In genomic region chr3:123712077-123712860, GRCh38 we compare ENCODE assay signal across 14 cellular contexts.
DNase-seq lines count a peak whose midpoint lies in the region; ATAC-seq, FAIRE-seq and TF ChIP-seq lines count a peak whose summit lies in the region.
"Had no signal": no experiment of that assay in that cellular context is flagged by ENCODE, and none has a peak within 500 bp of the region (broad histone marks: within the 10 kb centered on the region; RNA-seq: fewer than 3 reads in every experiment).

No MANE protein-coding gene starts in this region.

- no peak for TF ChIP-seq RAD21 in K562 (CRISPR knock-in tag; conservative IDR thresholded peaks at IDR 0.05 in 1 of 2, IDR thresholded peaks at IDR 0.05 in 1 of 2)

- H3K27me3 ChIP-seq in K562 (ENCODE audit: control insufficient read depth in 2 of 2, insufficient read depth in 2 of 2, low read length in 2 of 2) (peaks cover 0 to 4% of the 10 kb centered on the region in 2 experiments; a peak in 1 of 5 replicates), rectal smooth muscle tissue (ENCODE audit: control insufficient read depth, insufficient read depth, low read length) (no peaks in the 10 kb centered on the region), PC-3 (ENCODE audit: low read length) (no peaks in the 10 kb centered on the region)

- H3K79me2 ChIP-seq in K562 (ENCODE audit: control insufficient read depth, insufficient read depth, low read length): no peaks in the 10 kb centered on the region
- H3K79me2 ChIP-seq in PC-3 (ENCODE audit: low read length): no peaks in the 10 kb centered on the region

- no peak overlapping the region for H3K4me3 ChIP-seq in AG10803 (ENCODE audit: low read length)
- no peak overlapping the region for H3K4me3 ChIP-seq in K562
- H3K4me3 ChIP-seq in rectal smooth muscle tissue (ENCODE audit: low read length): no peak overlapping the region
- no peak overlapping the region for H3K4me3 ChIP-seq in PC-3 (ENCODE audit: low read length)

- H3K27ac ChIP-seq in K562 (ENCODE audit: extremely low read depth, low read depth, low read length) (no peak overlapping the region), rectal smooth muscle tissue (ENCODE audit: low read depth, low read length) (peak overlapping the region; percentile 63), PC-3 (ENCODE audit: low read length) (no peak overlapping the region)
- H3K27ac ChIP-seq: foreskin keratinocyte had no signal

- no peaks in the 10 kb centered on the region for H3K9me3 ChIP-seq in K562 (replicated peaks; ENCODE audit: control insufficient read depth, insufficient read depth, low read depth, low read length)
- H3K9me3 ChIP-seq in PC-3 (ENCODE audit: low read length): no peaks in the 10 kb centered on the region

- no peak for ATAC-seq in K562
- peak; percentile 58 for ATAC-seq in left ventricle myocardium superior
- ATAC-seq in HG02642 (IDR thresholded peaks at IDR 0.05; ENCODE audit: poor library complexity, unreplicated experiment): no peak
- ATAC-seq in HG02798 (IDR thresholded peaks at IDR 0.05; ENCODE audit: poor library complexity, unreplicated experiment): no peak
- ATAC-seq in PC-3: no peak
- ATAC-seq: activated CD8-positive, alpha-beta T cell treated with anti-CD3 and anti-CD28 coated beads for 36 hours; foreskin keratinocyte had no signal

- 3% methylated on average over 13 of the region's 14 CpGs for WGBS in K562 (ENCODE audit: insufficient coverage, low coverage, missing lambda C conversion rate)

- H3K9ac ChIP-seq in K562 (ENCODE audit: insufficient read depth in 1 of 2, low read depth in 2 of 2, low read length in 2 of 2) (no peak overlapping the region), rectal smooth muscle tissue (ENCODE audit: low read length) (no peak overlapping the region), PC-3 (ENCODE audit: low read length) (no peak overlapping the region)

- no TSS peak for BruUV-seq in K562 (replicated peaks; lab: Mats Ljungman, UMichigan)
- no TSS peak for BruUV-seq in PC-3 (replicated peaks; lab: Mats Ljungman, UMichigan)

- H3K9me2 ChIP-seq in PC-3 (replicated peaks; ENCODE audit: low read length): no peaks in the 10 kb centered on the region

- no peak for TF ChIP-seq CTCF in AG10803 (conservative IDR thresholded peaks at IDR 0.05; ENCODE audit: low read length)
- TF ChIP-seq CTCF in K562 (IDR thresholded peaks at IDR 0.05 in 2 of 3, conservative IDR thresholded peaks at IDR 0.05 in 1 of 3; ENCODE audit: insufficient read depth in 2 of 3, low read depth in 1 of 3, low read length in 3 of 3): no peak
- no peak for TF ChIP-seq CTCF in PC-3 (conservative IDR thresholded peaks at IDR 0.05; ENCODE audit: low read depth, low read length)

- no peak for TF ChIP-seq POLR2A in K562 (conservative IDR thresholded peaks at IDR 0.05)

- POLR2A ChIA-PET in K562 (lab: Yijun Ruan, JAX) (no interaction called here), HEK293T (lab: Yijun Ruan, JAX) (no interaction called here), PC-3 (lab: Charles Lee; ENCODE audit: unreplicated experiment) (no interaction called here)

- no peaks in the 10 kb centered on the region for H3K4me1 ChIP-seq in K562 (replicated peaks in 1 of 2; ENCODE audit: control insufficient read depth in 2 of 2, insufficient read depth in 2 of 2, low read length in 2 of 2)
- H3K4me1 ChIP-seq in rectal smooth muscle tissue (ENCODE audit: control insufficient read depth, insufficient read depth, low read length): no peaks in the 10 kb centered on the region
- H3K4me1 ChIP-seq in PC-3 (ENCODE audit: insufficient read depth, low read length): no peaks in the 10 kb centered on the region
- H3K4me1 ChIP-seq: foreskin keratinocyte had no signal

- H3K4me2 ChIP-seq in K562 (ENCODE audit: insufficient read depth, low read length) (no peak overlapping the region), PC-3 (ENCODE audit: low read length) (no peak overlapping the region)

- H3K36me3 ChIP-seq in K562 (ENCODE audit: control insufficient read depth, insufficient read depth, low read length) (no peaks in the 10 kb centered on the region), rectal smooth muscle tissue (ENCODE audit: control insufficient read depth, insufficient read depth, low read length) (peaks cover 2% of the 10 kb centered on the region), PC-3 (ENCODE audit: low read depth, low read length) (no peaks in the 10 kb centered on the region)

- in situ Hi-C loops in K562 (cut with MboI): no loop called here

- H2AFZ ChIP-seq in K562 (ENCODE audit: low read depth, low read length): no peak overlapping the region
- H2AFZ ChIP-seq in PC-3 (ENCODE audit: low read length): no peak overlapping the region

- no peak for TF ChIP-seq EP300 in K562 (IDR thresholded peaks at IDR 0.05; ENCODE audit: low read length)

- CTCF ChIA-PET in K562 (lab: Yijun Ruan, JAX; ENCODE audit: low intra/inter-chr PET ratio): no interaction called here
- CTCF ChIA-PET in HEK293T (lab: Yijun Ruan, JAX): interaction anchor here (0.9 kb wide), 1 partner anchor 70 kb away, joined by 3 read pairs; no protein-coding TSS in a partner anchor
- CTCF ChIA-PET in PC-3 (lab: Charles Lee): no interaction called here

- peak; percentile 11 for DNase-seq in AG10803 (ENCODE audit: low read depth)
- no peak for DNase-seq in K562 (ENCODE audit: extremely low read depth in 1 of 4, low spot score in 3 of 4)
- DNase-seq in left ventricle myocardium superior: no peak
- no peak for DNase-seq in HEK293T (ENCODE audit: extremely low spot score)
- DNase-seq in PC-3: no peak
- DNase-seq: activated CD8-positive, alpha-beta T cell treated with anti-CD3 and anti-CD28 coated beads for 36 hours; Calu3; effector CD8-positive, alpha-beta T cell; foreskin keratinocyte; NCI-H1105; stimulated activated CD4-positive, alpha-beta T cell treated with anti-CD3 and anti-CD28 coated beads, Interleukin-4, amount 100 ng/mL, for 1 hour had no signal

- FAIRE-seq in K562 (lab: Jason Lieb, UNC): no peak

- intact Hi-C loops in K562 (cut with micrococcal nuclease): no loop called here
- intact Hi-C loops in left ventricle myocardium superior (cut with micrococcal nuclease): no loop called here
- intact Hi-C loops in PC-3 (cut with micrococcal nuclease): no loop called here

- H3K9me1 ChIP-seq in K562 (ENCODE audit: control insufficient read depth, insufficient read depth, low read length): no peaks in the 10 kb centered on the region

- H3F3A ChIP-seq in PC-3 (ENCODE audit: low read length, unreplicated experiment): no peaks in the 10 kb centered on the region

- H4K20me1 ChIP-seq in K562 (replicated peaks; ENCODE audit: control insufficient read depth, insufficient read depth, low read length): no peaks in the 10 kb centered on the region
- no peaks in the 10 kb centered on the region for H4K20me1 ChIP-seq in PC-3 (ENCODE audit: low read length)

TF ChIP-seq in K562, 482 proteins besides CTCF, POLR2A, EP300 and RAD21:
- no peak for TF ChIP-seq SP1 (CRISPR knock-in tag; IDR thresholded peaks at IDR 0.05)
- TF ChIP-seq ADNP (tag; IDR thresholded peaks at IDR 0.05): no peak
- peak; percentile 23; the same call in 1 of the 2 replicates for TF ChIP-seq C11orf30 (IDR thresholded peaks at IDR 0.05; ENCODE audit: low read depth)
- no peak for TF ChIP-seq GABPB1 (CRISPR knock-in tag; IDR thresholded peaks at IDR 0.05)
- TF ChIP-seq KDM2B (CRISPR knock-in tag; IDR thresholded peaks at IDR 0.05): no peak
- TF ChIP-seq ZNF316 (IDR thresholded peaks at IDR 0.05): 0 out of 2 replicates have a peak, but pooled peaks have one; percentile 18
- no peak for TF ChIP-seq ESRRB (CRISPR knock-in tag; IDR thresholded peaks at IDR 0.05; ENCODE audit: borderline replicate concordance)
- no peak for TF ChIP-seq BRCA1 (IDR thresholded peaks at IDR 0.05)
- TF ChIP-seq BRCA1 (CRISPR knock-in tag; IDR thresholded peaks at IDR 0.05): no peak
- no peak for TF ChIP-seq MED1 (CRISPR knock-in tag; IDR thresholded peaks at IDR 0.05; ENCODE audit: borderline replicate concordance)
- TF ChIP-seq, protein P1, sequence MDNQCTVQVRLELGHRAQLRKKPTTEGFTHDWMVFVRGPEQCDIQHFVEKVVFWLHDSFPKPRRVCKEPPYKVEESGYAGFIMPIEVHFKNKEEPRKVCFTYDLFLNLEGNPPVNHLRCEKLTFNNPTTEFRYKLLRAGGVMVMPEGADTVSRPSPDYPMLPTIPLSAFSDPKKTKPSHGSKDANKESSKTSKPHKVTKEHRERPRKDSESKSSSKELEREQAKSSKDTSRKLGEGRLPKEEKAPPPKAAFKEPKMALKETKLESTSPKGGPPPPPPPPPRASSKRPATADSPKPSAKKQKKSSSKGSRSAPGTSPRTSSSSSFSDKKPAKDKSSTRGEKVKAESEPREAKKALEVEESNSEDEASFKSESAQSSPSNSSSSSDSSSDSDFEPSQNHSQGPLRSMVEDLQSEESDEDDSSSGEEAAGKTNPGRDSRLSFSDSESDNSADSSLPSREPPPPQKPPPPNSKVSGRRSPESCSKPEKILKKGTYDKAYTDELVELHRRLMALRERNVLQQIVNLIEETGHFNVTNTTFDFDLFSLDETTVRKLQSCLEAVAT (IDR thresholded peaks at IDR 0.05): no peak

TF ChIP-seq in HEK293T, 16 proteins besides CTCF, POLR2A, EP300 and RAD21:
- TF ChIP-seq CTBP1 (IDR thresholded peaks at IDR 0.05; ENCODE audit: borderline replicate concordance) (no peak), FOXA1 (IDR thresholded peaks at IDR 0.05) (no peak), SUZ12 (IDR thresholded peaks at IDR 0.05) (no peak), NFRKB (IDR thresholded peaks at IDR 0.05) (no peak), FOXM1 (IDR thresholded peaks at IDR 0.05; ENCODE audit: borderline replicate concordance) (no peak), TARDBP (IDR thresholded peaks at IDR 0.05) (no peak), ARNT (IDR thresholded peaks at IDR 0.05) (no peak), FOXK2 (IDR thresholded peaks at IDR 0.05) (no peak), LEF1 (IDR thresholded peaks at IDR 0.05; ENCODE audit: borderline replicate concordance) (no peak), L3MBTL2 (conservative IDR thresholded peaks at IDR 0.05) (no peak), ZNF384 (IDR thresholded peaks at IDR 0.05) (no peak), HDGF (IDR thresholded peaks at IDR 0.05; ENCODE audit: borderline replicate concordance) (no peak), SP1 (IDR thresholded peaks at IDR 0.05) (no peak), ELF4 (IDR thresholded peaks at IDR 0.05) (no peak), BHLHE40 (IDR thresholded peaks at IDR 0.05; ENCODE audit: borderline replicate concordance) (no peak)
- TF ChIP-seq, protein P2, sequence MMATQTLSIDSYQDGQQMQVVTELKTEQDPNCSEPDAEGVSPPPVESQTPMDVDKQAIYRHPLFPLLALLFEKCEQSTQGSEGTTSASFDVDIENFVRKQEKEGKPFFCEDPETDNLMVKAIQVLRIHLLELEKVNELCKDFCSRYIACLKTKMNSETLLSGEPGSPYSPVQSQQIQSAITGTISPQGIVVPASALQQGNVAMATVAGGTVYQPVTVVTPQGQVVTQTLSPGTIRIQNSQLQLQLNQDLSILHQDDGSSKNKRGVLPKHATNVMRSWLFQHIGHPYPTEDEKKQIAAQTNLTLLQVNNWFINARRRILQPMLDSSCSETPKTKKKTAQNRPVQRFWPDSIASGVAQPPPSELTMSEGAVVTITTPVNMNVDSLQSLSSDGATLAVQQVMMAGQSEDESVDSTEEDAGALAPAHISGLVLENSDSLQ (IDR thresholded peaks at IDR 0.05): no peak
